1 cellular context compared by ENCODE assay signal in genomic region chr18:5851998-5852397, GRCh38.
TF ChIP-seq lines count a peak whose summit lies in the region.

No MANE protein-coding gene starts in this region.

TF ChIP-seq in GM23338, 12 proteins besides CTCF, POLR2A, EP300 and RAD21 (continued from another document):
- no peak for TF ChIP-seq STAT1 (IDR thresholded peaks at IDR 0.05; ENCODE audit: unreplicated experiment)
- no peak for TF ChIP-seq CREB1 (CRISPR knock-in tag; IDR thresholded peaks at IDR 0.05; ENCODE audit: low read depth)
- TF ChIP-seq JUNB (IDR thresholded peaks at IDR 0.05; ENCODE audit: unreplicated experiment) = no peak
- no peak for TF ChIP-seq ZNF331 (CRISPR knock-in tag; IDR thresholded peaks at IDR 0.05; ENCODE audit: low read depth)
- TF ChIP-seq ZNF114 (CRISPR knock-in tag; IDR thresholded peaks at IDR 0.05) = no peak
- TF ChIP-seq ZNF462 (CRISPR knock-in tag; IDR thresholded peaks at IDR 0.05) = no peak
- TF ChIP-seq ETS1 (IDR thresholded peaks at IDR 0.05) = no peak
